In the genomic region with DNA sequence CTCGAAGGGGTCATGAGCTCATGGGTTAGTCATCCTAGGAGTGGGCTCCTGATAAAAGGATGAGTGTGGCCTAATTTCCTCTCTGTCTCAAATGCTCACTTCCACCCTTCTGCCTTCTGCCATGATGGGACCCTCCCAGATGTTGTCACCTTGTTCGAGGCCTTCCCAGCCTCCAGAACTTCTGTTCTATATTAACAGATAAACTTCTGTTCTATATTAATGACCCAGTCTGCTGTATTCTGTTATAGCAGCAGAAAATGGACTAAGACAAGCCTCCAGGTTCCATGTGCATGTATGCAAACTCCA, we compare ENCODE assay signal across 25 cellular contexts.
"Had no signal": no experiment of that assay in that cellular context is flagged by ENCODE, and none has a peak within 500 bp of the region (broad histone marks: within the 10 kb centered on the region; RNA-seq: fewer than 3 reads in every experiment).

No MANE protein-coding gene starts in this region.

- FAIRE-seq: endometrium had no signal

- H3K9me3 ChIP-seq: colonic mucosa, esophagus squamous epithelium, gastrocnemius medialis, heart right ventricle, left lung, lower lobe of right lung had no signal

- H3K27me3 ChIP-seq: colonic mucosa, gastrocnemius medialis had no signal

- H3K36me3 ChIP-seq: colonic mucosa, esophagus squamous epithelium, gastrocnemius medialis, heart right ventricle, left lung, lower lobe of right lung had no signal

- ATAC-seq: effector memory CD8-positive, alpha-beta T cell; esophagus mucosa; gastrocnemius medialis; heart right ventricle; left cardiac atrium; left lung; left ventricle myocardium superior; lower lobe of right lung; naive thymus-derived CD4-positive, alpha-beta T cell had no signal

- H3K4me1 ChIP-seq: colonic mucosa, esophagus squamous epithelium, gastrocnemius medialis, heart right ventricle, left lung, lower lobe of right lung had no signal

- H3K27ac ChIP-seq: colonic mucosa, epithelial cell of prostate, esophagus squamous epithelium, gastrocnemius medialis, heart right ventricle, left lung, lower lobe of right lung had no signal

- H3K4me3 ChIP-seq: colonic mucosa, esophagus squamous epithelium, gastrocnemius medialis, heart right ventricle, left lung, lower lobe of right lung had no signal

- DNase-seq: colonic mucosa; cortex of kidney; effector CD8-positive, alpha-beta T cell; effector memory CD8-positive, alpha-beta T cell; endodermal cell; esophagus squamous epithelium; foreskin fibroblast; foreskin melanocyte; gastrocnemius medialis; glutamatergic neuron; head of caudate nucleus; heart right ventricle; hippocampal formation; immature natural killer cell; islet precursor cell; left cardiac atrium; left lung; left ventricle myocardium superior; lower lobe of right lung; mesenchymal stem cell; midbrain; naive thymus-derived CD4-positive, alpha-beta T cell had no signal
